ENCODE assay signal across 8 cellular contexts in genomic region chr1:173477286-173478098, GRCh38. TPM values are rescaled to one million over a fixed set of nuclear protein-coding genes. Genes with fewer than 3 reads are reported as not detected.
DNase-seq lines count a peak whose midpoint lies in the region; ATAC-seq and TF ChIP-seq lines count a peak whose summit lies in the region.

PRDX6 (plus strand) TSS chr1:173477335; CDS start chr1:173477398, 63 bp downstream.

- no peak for TF ChIP-seq CTCF in epithelial cell of proximal tubule (conservative IDR thresholded peaks at IDR 0.05; ENCODE audit: low read depth, low read length)

- peak within 1 kb of the TSS; percentile 98 for H3K27ac Mint-ChIP-seq in activated CD8-positive, alpha-beta T cell treated with anti-CD3 and anti-CD28 coated beads, Interleukin-2, amount 10 ng/mL, durations not matched to agents 7 days and 5 days

- peaks cover 42% of the 10 kb centered on the region for H4K20me1 ChIP-seq in BLaER1

- peaks cover 7% of the 10 kb centered on the region for H3K9me3 Mint-ChIP-seq in activated CD8-positive, alpha-beta T cell treated with anti-CD3 and anti-CD28 coated beads, Interleukin-2, amount 10 ng/mL, durations not matched to agents 7 days and 5 days (ENCODE audit: insufficient read depth)

- no peaks in the 10 kb centered on the region for H3K27me3 ChIP-seq in BLaER1

- H3K36me3 ChIP-seq in BLaER1, result peaks cover 35% of the 10 kb centered on the region

- POLR2A ChIA-PET in activated CD8-positive, alpha-beta T cell treated with anti-CD3 and anti-CD28 coated beads, Interleukin-2, amount 10 ng/mL, durations not matched to agents 7 days and 5 days (lab: Charles Lee), result interaction anchor here (0.6 to 3.2 kb wide), 18 partner anchors 9 to 545 kb away, joined by 3 to 28 read pairs (median 4); partner anchors contain the start of genes CENPL, DARS2, GAS5 and KLHL20

- H3K4me3 ChIP-seq in BLaER1 (peak within 1 kb of the TSS; percentile 84), epithelial cell of proximal tubule (ENCODE audit: low read depth, low read length) (peak within 1 kb of the TSS; percentile 92)

- DNase-seq in NCI-H460 (ENCODE audit: extremely low read depth, low read depth) (no peak), epithelial cell of proximal tubule (ENCODE audit: low read depth) (no peak), mucosa of gallbladder (ENCODE audit: low spot score) (peak; percentile 88)
- peak; percentile 89 for DNase-seq in activated CD8-positive, alpha-beta T cell treated with anti-CD3 and anti-CD28 coated beads, Interleukin-2, amount 10 ng/mL, durations not matched to agents 7 days and 5 days

- peaks cover 50% of the 10 kb centered on the region for H3K36me3 Mint-ChIP-seq in activated CD8-positive, alpha-beta T cell treated with anti-CD3 and anti-CD28 coated beads, Interleukin-2, amount 10 ng/mL, durations not matched to agents 7 days and 5 days (ENCODE audit: low read depth)

- peak within 1 kb of the TSS; percentile 93 for H3K4me3 Mint-ChIP-seq in activated CD8-positive, alpha-beta T cell treated with anti-CD3 and anti-CD28 coated beads, Interleukin-2, amount 10 ng/mL, durations not matched to agents 7 days and 5 days

- H3K27ac ChIP-seq in BLaER1 (peak within 1 kb of the TSS; percentile 89), temporal lobe (ENCODE audit: low read depth, low read length) (peak within 1 kb of the TSS; percentile 92)

- peak within 1 kb of the TSS; percentile 91 for H3K9ac ChIP-seq in BLaER1

- H3K9me3 ChIP-seq in BLaER1, result peaks cover 1% of the 10 kb centered on the region

- H3K4me1 Mint-ChIP-seq in activated CD8-positive, alpha-beta T cell treated with anti-CD3 and anti-CD28 coated beads, Interleukin-2, amount 10 ng/mL, durations not matched to agents 7 days and 5 days (ENCODE audit: low read depth), result peaks cover 60% of the 10 kb centered on the region

- ATAC-seq in GM18909 (IDR thresholded peaks at IDR 0.05; ENCODE audit: poor library complexity, unreplicated experiment) (peak; percentile 61), HG03108 (IDR thresholded peaks at IDR 0.05; ENCODE audit: unreplicated experiment) (peak; percentile 50)
- peak; percentile 80 for ATAC-seq in activated CD8-positive, alpha-beta T cell treated with anti-CD3 and anti-CD28 coated beads, Interleukin-2, amount 10 ng/mL, durations not matched to agents 7 days and 5 days

- H3K4me1 ChIP-seq in BLaER1, result peaks cover 33% of the 10 kb centered on the region

- no peaks in the 10 kb centered on the region for H3K27me3 Mint-ChIP-seq in activated CD8-positive, alpha-beta T cell treated with anti-CD3 and anti-CD28 coated beads, Interleukin-2, amount 10 ng/mL, durations not matched to agents 7 days and 5 days (ENCODE audit: low read depth)

- H3K4me2 ChIP-seq in BLaER1, result peak within 1 kb of the TSS; percentile 96

- CTCF ChIA-PET in activated CD8-positive, alpha-beta T cell treated with anti-CD3 and anti-CD28 coated beads, Interleukin-2, amount 10 ng/mL, durations not matched to agents 7 days and 5 days (lab: Charles Lee), result interaction anchor here (1.1 to 2.9 kb wide), 6 partner anchors 30 to 347 kb away, joined by 3 to 35 read pairs (median 8); partner anchors contain the start of genes CENPL, DARS2 and KLHL20

RNA-seq across cellular contexts. Expression of gene PRDX6, which starts in this region (rescaled TPM):
- total RNA-seq in NCI-H460 (2014; rRNA removed; shearing (Covaris generic)), result 594 and 603 TPM in 2 replicates
- polyA plus RNA-seq in NCI-H460 (2014; cell fraction: nucleus; rRNA removed), result 309 and 361 TPM in 2 replicates
- 100 to 1,000 TPM; 144 to 155 TPM for total RNA-seq in activated CD8-positive, alpha-beta T cell treated with anti-CD3 and anti-CD28 coated beads, Interleukin-2, amount 10 ng/mL, durations not matched to agents 7 days and 5 days
- total RNA-seq in epithelial cell of proximal tubule (237 and 262 TPM in 2 replicates), mucosa of gallbladder (146 TPM), temporal lobe (23.8 TPM)

Comparison
In these comparisons a context has a peak if more than half of its experiments do, and no peak if none do; other contexts are left out.
1. DNase-seq: peak in activated CD8-positive, alpha-beta T cell treated with anti-CD3 and anti-CD28 coated beads, Interleukin-2, amount 10 ng/mL, durations not matched to agents 7 days and 5 days (single experiment) and mucosa of gallbladder (single experiment); none in NCI-H460 (single experiment) and epithelial cell of proximal tubule (single experiment).
2. Peak in every context shown above with its lines, with median percentiles within 50 percentile points of each other: ATAC-seq.